In the genomic region with DNA sequence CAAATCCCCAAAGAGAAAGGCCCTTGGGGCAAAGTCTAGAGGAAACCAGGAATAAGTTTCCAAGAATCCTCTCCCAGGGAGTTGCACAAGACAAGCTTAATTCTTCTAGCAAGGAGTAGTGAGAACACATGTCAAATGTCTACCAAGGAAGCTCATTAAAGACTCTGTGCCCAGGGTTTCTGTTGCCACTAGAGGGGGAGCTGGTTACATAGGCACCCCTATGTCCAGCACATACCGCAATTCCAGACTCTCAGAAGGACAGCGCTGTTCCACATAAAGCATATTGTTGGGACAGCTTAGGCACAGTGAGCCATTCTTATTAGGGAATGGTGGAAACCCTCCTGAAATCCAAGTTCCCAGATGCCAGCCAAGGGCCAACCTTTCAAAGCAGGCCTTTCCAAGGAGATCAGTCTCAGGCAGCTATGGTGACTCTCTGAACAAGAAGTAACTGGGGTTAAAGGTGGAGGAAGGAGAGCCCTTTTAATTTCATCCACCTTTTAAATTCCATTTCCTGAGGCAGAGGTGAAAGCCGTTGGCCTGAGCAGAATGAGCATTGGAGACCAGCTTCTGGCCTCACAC, we compare ENCODE assay signal across 8 cellular contexts.
DNase-seq lines count a peak whose midpoint lies in the region; ATAC-seq and TF ChIP-seq lines count a peak whose summit lies in the region.

No MANE protein-coding gene starts in this region.

- peaks cover 7% of the 10 kb centered on the region for H3K4me1 Mint-ChIP-seq in activated CD4-positive, alpha-beta T cell treated with anti-CD3 and anti-CD28 coated beads, Interleukin-2, amount 10 ng/mL, durations not matched to agents 24 days and 14 days

- H3K36me3 Mint-ChIP-seq in activated CD4-positive, alpha-beta T cell treated with anti-CD3 and anti-CD28 coated beads, Interleukin-2, amount 10 ng/mL, durations not matched to agents 24 days and 14 days (ENCODE audit: low read depth) = no peaks in the 10 kb centered on the region

- TF ChIP-seq CTCF in GM10266 (IDR thresholded peaks at IDR 0.05; ENCODE audit: control insufficient read depth, insufficient read depth, low read depth, missing control alignments) (peak; percentile 38), mucosa of descending colon (IDR thresholded peaks at IDR 0.05) (no peak)

- intact Hi-C loops in mucosa of descending colon (cut with DNase I, micrococcal nuclease) = no loop called here
- intact Hi-C loops in activated CD4-positive, alpha-beta T cell treated with anti-CD3 and anti-CD28 coated beads, Interleukin-2, amount 10 ng/mL, durations not matched to agents 24 days and 14 days (cut with micrococcal nuclease) = no loop called here

- no peak for DNase-seq in GM10266 (ENCODE audit: extremely low spot score)
- DNase-seq in NCI-H69 (lab: John Stamatoyannopoulos, UW) = peak; percentile 33
- peak; percentile 40 to 81 for DNase-seq in dermis microvascular lymphatic vessel endothelial cell (ENCODE audit: low read depth in 2 of 2)
- DNase-seq in mucosa of descending colon = no peak
- no peak for DNase-seq in NCI-H446 (lab: John Stamatoyannopoulos, UW)
- DNase-seq in activated CD4-positive, alpha-beta T cell treated with anti-CD3 and anti-CD28 coated beads, Interleukin-2, amount 10 ng/mL, durations not matched to agents 24 days and 14 days = no peak

- peaks cover 3% of the 10 kb centered on the region for H3K9me3 Mint-ChIP-seq in activated CD4-positive, alpha-beta T cell treated with anti-CD3 and anti-CD28 coated beads, Interleukin-2, amount 10 ng/mL, durations not matched to agents 24 days and 14 days

- H3K4me3 ChIP-seq in mucosa of descending colon = no peak overlapping the region

- no peak overlapping the region for H3K4me3 Mint-ChIP-seq in activated CD4-positive, alpha-beta T cell treated with anti-CD3 and anti-CD28 coated beads, Interleukin-2, amount 10 ng/mL, durations not matched to agents 24 days and 14 days

- ATAC-seq in mucosa of descending colon (peak; percentile 35), HG03439 (IDR thresholded peaks at IDR 0.05; ENCODE audit: unreplicated experiment) (no peak), HG03280 (IDR thresholded peaks at IDR 0.05; ENCODE audit: unreplicated experiment) (no peak)

- H3K36me3 ChIP-seq in mucosa of descending colon (ENCODE audit: low read depth) = no peaks in the 10 kb centered on the region

- H3K27me3 Mint-ChIP-seq in activated CD4-positive, alpha-beta T cell treated with anti-CD3 and anti-CD28 coated beads, Interleukin-2, amount 10 ng/mL, durations not matched to agents 24 days and 14 days = peaks cover 23% of the 10 kb centered on the region

- no peaks in the 10 kb centered on the region for H3K4me1 ChIP-seq in mucosa of descending colon (ENCODE audit: low read depth)

- H3K9me3 ChIP-seq in mucosa of descending colon = no peaks in the 10 kb centered on the region

- H3K27ac Mint-ChIP-seq in activated CD4-positive, alpha-beta T cell treated with anti-CD3 and anti-CD28 coated beads, Interleukin-2, amount 10 ng/mL, durations not matched to agents 24 days and 14 days = no peak overlapping the region

Comparison
In these comparisons a context has a peak if more than half of its experiments do, and no peak if none do; other contexts are left out.
1. DNase-seq: peak in NCI-H69 (single experiment) and dermis microvascular lymphatic vessel endothelial cell (2 of 2); none in GM10266 (single experiment), mucosa of descending colon (0 of 3), NCI-H446 (0 of 2) and activated CD4-positive, alpha-beta T cell treated with anti-CD3 and anti-CD28 coated beads, Interleukin-2, amount 10 ng/mL, durations not matched to agents 24 days and 14 days (single experiment).